1 cellular context compared by ENCODE assay signal in genomic region chr1:11838349-11839272, GRCh38.
TF ChIP-seq lines count a peak whose summit lies in the region.

No MANE protein-coding gene starts in this region.

TF ChIP-seq in HepG2, 621 proteins besides CTCF, POLR2A, EP300 and RAD21 (continued from another document and continues in another):
- no peak for TF ChIP-seq ZNF710 (CRISPR knock-in tag; IDR thresholded peaks at IDR 0.05; ENCODE audit: borderline replicate concordance)
- TF ChIP-seq THAP9 (CRISPR knock-in tag; IDR thresholded peaks at IDR 0.05; ENCODE audit: borderline replicate concordance): no peak
- TF ChIP-seq ZSCAN9 (CRISPR knock-in tag; IDR thresholded peaks at IDR 0.05; ENCODE audit: borderline replicate concordance): no peak; the same call in 1 of the 2 replicates
- TF ChIP-seq RNF219 (CRISPR knock-in tag; IDR thresholded peaks at IDR 0.05): no peak
- peak; percentile 79; the same call in 1 of the 2 replicates for TF ChIP-seq ZFP91 (CRISPR knock-in tag; IDR thresholded peaks at IDR 0.05; ENCODE audit: borderline replicate concordance)
- no peak for TF ChIP-seq MAZ (IDR thresholded peaks at IDR 0.05; ENCODE audit: borderline replicate concordance, low read depth, low read length)
- TF ChIP-seq MAZ (CRISPR knock-in tag; IDR thresholded peaks at IDR 0.05; ENCODE audit: low read depth): no peak
- TF ChIP-seq MXD1 (CRISPR knock-in tag; IDR thresholded peaks at IDR 0.05): no peak
- TF ChIP-seq ATF4 (CRISPR knock-in tag; IDR thresholded peaks at IDR 0.05): peak in 1 of 2 experiments; percentile 53; a peak in 1 of 4 replicates
- TF ChIP-seq MEIS1 (CRISPR knock-in tag; IDR thresholded peaks at IDR 0.05; ENCODE audit: borderline replicate concordance): peak; percentile 43; the same call in 1 of the 2 replicates
- TF ChIP-seq, protein P1, sequence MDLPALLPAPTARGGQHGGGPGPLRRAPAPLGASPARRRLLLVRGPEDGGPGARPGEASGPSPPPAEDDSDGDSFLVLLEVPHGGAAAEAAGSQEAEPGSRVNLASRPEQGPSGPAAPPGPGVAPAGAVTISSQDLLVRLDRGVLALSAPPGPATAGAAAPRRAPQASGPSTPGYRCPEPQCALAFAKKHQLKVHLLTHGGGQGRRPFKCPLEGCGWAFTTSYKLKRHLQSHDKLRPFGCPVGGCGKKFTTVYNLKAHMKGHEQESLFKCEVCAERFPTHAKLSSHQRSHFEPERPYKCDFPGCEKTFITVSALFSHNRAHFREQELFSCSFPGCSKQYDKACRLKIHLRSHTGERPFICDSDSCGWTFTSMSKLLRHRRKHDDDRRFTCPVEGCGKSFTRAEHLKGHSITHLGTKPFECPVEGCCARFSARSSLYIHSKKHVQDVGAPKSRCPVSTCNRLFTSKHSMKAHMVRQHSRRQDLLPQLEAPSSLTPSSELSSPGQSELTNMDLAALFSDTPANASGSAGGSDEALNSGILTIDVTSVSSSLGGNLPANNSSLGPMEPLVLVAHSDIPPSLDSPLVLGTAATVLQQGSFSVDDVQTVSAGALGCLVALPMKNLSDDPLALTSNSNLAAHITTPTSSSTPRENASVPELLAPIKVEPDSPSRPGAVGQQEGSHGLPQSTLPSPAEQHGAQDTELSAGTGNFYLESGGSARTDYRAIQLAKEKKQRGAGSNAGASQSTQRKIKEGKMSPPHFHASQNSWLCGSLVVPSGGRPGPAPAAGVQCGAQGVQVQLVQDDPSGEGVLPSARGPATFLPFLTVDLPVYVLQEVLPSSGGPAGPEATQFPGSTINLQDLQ (CRISPR knock-in tag; IDR thresholded peaks at IDR 0.05): no peak
- no peak for TF ChIP-seq SMYD3 (CRISPR knock-in tag; IDR thresholded peaks at IDR 0.05)
- TF ChIP-seq, protein P2, sequence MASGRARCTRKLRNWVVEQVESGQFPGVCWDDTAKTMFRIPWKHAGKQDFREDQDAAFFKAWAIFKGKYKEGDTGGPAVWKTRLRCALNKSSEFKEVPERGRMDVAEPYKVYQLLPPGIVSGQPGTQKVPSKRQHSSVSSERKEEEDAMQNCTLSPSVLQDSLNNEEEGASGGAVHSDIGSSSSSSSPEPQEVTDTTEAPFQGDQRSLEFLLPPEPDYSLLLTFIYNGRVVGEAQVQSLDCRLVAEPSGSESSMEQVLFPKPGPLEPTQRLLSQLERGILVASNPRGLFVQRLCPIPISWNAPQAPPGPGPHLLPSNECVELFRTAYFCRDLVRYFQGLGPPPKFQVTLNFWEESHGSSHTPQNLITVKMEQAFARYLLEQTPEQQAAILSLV (CRISPR knock-in tag; IDR thresholded peaks at IDR 0.05; ENCODE audit: borderline replicate concordance): no peak
- TF ChIP-seq ZNF337 (CRISPR knock-in tag; IDR thresholded peaks at IDR 0.05; ENCODE audit: borderline replicate concordance, low read depth): no peak
- no peak for TF ChIP-seq ZNF510 (CRISPR knock-in tag; IDR thresholded peaks at IDR 0.05; ENCODE audit: low read depth)
- TF ChIP-seq SATB2 (CRISPR knock-in tag; IDR thresholded peaks at IDR 0.05): no peak
- TF ChIP-seq ZNF256 (CRISPR knock-in tag; conservative IDR thresholded peaks at IDR 0.05): no peak
- no peak for TF ChIP-seq GLI4 (CRISPR knock-in tag; IDR thresholded peaks at IDR 0.05; ENCODE audit: borderline replicate concordance)
- TF ChIP-seq GTF2F1 (IDR thresholded peaks at IDR 0.05; ENCODE audit: low read length): no peak
- no peak for TF ChIP-seq TOE1 (CRISPR knock-in tag; IDR thresholded peaks at IDR 0.05)
- no peak for TF ChIP-seq ZSCAN31 (CRISPR knock-in tag; IDR thresholded peaks at IDR 0.05; ENCODE audit: low read depth)
- no peak for TF ChIP-seq ZNF484 (CRISPR knock-in tag; IDR thresholded peaks at IDR 0.05; ENCODE audit: borderline replicate concordance, low read depth)
- TF ChIP-seq ZNF709 (CRISPR knock-in tag; IDR thresholded peaks at IDR 0.05): no peak
- no peak for TF ChIP-seq HHEX (CRISPR knock-in tag; IDR thresholded peaks at IDR 0.05)
- no peak for TF ChIP-seq BCL6 (CRISPR knock-in tag; IDR thresholded peaks at IDR 0.05)
- no peak for TF ChIP-seq NONO (IDR thresholded peaks at IDR 0.05)
- no peak for TF ChIP-seq NONO (CRISPR knock-in tag; conservative IDR thresholded peaks at IDR 0.05)
- no peak for TF ChIP-seq ZNF317 (CRISPR knock-in tag; IDR thresholded peaks at IDR 0.05)
- no peak for TF ChIP-seq CHD4 (IDR thresholded peaks at IDR 0.05; ENCODE audit: borderline replicate concordance, low read length)
- no peak for TF ChIP-seq SIN3A (IDR thresholded peaks at IDR 0.05; ENCODE audit: borderline replicate concordance, low read depth, low read length)
- TF ChIP-seq AKNA (CRISPR knock-in tag; IDR thresholded peaks at IDR 0.05; ENCODE audit: borderline replicate concordance): no peak
- no peak for TF ChIP-seq ZNF780A (CRISPR knock-in tag; IDR thresholded peaks at IDR 0.05)
- no peak for TF ChIP-seq ZNF558 (CRISPR knock-in tag; IDR thresholded peaks at IDR 0.05; ENCODE audit: borderline replicate concordance)
- TF ChIP-seq, protein P3, sequence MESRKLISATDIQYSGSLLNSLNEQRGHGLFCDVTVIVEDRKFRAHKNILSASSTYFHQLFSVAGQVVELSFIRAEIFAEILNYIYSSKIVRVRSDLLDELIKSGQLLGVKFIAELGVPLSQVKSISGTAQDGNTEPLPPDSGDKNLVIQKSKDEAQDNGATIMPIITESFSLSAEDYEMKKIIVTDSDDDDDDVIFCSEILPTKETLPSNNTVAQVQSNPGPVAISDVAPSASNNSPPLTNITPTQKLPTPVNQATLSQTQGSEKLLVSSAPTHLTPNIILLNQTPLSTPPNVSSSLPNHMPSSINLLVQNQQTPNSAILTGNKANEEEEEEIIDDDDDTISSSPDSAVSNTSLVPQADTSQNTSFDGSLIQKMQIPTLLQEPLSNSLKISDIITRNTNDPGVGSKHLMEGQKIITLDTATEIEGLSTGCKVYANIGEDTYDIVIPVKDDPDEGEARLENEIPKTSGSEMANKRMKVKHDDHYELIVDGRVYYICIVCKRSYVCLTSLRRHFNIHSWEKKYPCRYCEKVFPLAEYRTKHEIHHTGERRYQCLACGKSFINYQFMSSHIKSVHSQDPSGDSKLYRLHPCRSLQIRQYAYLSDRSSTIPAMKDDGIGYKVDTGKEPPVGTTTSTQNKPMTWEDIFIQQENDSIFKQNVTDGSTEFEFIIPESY (CRISPR knock-in tag; IDR thresholded peaks at IDR 0.05): peak; percentile 76
- no peak for TF ChIP-seq TCF7 (IDR thresholded peaks at IDR 0.05; ENCODE audit: low read depth)
- no peak for TF ChIP-seq ARID2 (CRISPR knock-in tag; IDR thresholded peaks at IDR 0.05; ENCODE audit: borderline replicate concordance)
- no peak for TF ChIP-seq MEF2D (CRISPR knock-in tag; IDR thresholded peaks at IDR 0.05)
- no peak for TF ChIP-seq ZKSCAN8 (CRISPR knock-in tag; IDR thresholded peaks at IDR 0.05; ENCODE audit: borderline replicate concordance)
- TF ChIP-seq KMT2B (CRISPR knock-in tag; IDR thresholded peaks at IDR 0.05): no peak
